ENCODE assay signal across 14 cellular contexts in the genomic region with DNA sequence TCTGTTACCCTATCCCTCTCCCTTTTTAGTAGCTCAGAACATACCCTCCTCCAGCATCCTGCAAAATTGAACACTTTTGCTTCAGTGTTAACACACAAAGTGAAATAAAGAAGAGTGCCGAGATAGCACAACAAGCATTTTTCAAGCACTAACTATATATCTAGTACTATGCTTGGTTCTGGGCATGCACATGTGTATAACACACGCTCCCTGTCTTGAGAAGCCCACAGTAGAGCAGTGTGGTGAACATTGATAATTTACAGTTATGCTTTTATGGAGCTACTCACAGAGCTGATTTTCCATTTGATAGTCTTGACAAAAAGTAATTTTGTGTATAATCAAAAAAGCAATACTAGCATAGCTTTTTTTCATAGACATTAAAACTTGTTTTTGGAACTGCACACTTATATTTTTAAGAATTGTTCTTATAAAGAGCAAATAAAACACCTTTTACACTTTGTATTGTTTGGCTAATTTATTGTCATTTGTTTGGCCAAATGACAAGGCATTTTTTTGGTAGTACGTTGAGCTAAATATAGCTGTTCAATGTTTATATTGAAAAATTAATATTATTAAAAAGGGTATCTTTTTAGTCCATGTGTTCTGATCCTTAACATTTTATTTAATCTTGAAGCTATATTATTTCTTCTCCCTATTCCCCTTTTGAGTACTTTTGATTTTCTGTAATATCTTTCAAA. TPM values are rescaled to one million over a fixed set of nuclear protein-coding genes. Genes with fewer than 3 reads are reported as not detected.
DNase-seq lines count a peak whose midpoint lies in the region; ATAC-seq, FAIRE-seq and TF ChIP-seq lines count a peak whose summit lies in the region.
"Had no signal": no experiment of that assay in that cellular context is flagged by ENCODE, and none has a peak within 500 bp of the region (broad histone marks: within the 10 kb centered on the region; RNA-seq: fewer than 3 reads in every experiment).

No MANE protein-coding gene starts in this region.

- peak; percentile 46 for ATAC-seq in GM12878
- no peak for ATAC-seq in sciatic nerve
- no peak for ATAC-seq in GM21447 (IDR thresholded peaks at IDR 0.05; ENCODE audit: unreplicated experiment)

- H3K9me3 ChIP-seq in GM12878 (replicated peaks; ENCODE audit: control insufficient read depth, insufficient read depth, low read length) = no peaks in the 10 kb centered on the region; the same call in 1 of the 3 replicates
- H3K9me3 ChIP-seq: prostate gland, SJSA1 had no signal

- peaks cover 68% of the 10 kb centered on the region for H3K4me1 Mint-ChIP-seq in activated T-cell treated with anti-CD3 and anti-CD28 coated beads, Interleukin-2, amount 50 U/mL, for 24 hours (ENCODE audit: low read depth)
- no peaks in the 10 kb centered on the region for H3K4me1 Mint-ChIP-seq in progenitor cell of endocrine pancreas (ENCODE audit: low read depth)
- peaks cover 19% of the 10 kb centered on the region for H3K4me1 Mint-ChIP-seq in CD14-positive monocyte

- no peaks in the 10 kb centered on the region for H4K20me1 ChIP-seq in GM12878 (ENCODE audit: control insufficient read depth, insufficient read depth)

- TF ChIP-seq CTCF in GM12878 (IDR thresholded peaks at IDR 0.05 in 2 of 3, conservative IDR thresholded peaks at IDR 0.05 in 1 of 3; ENCODE audit: control insufficient read depth in 2 of 3, extremely low read depth in 1 of 3, insufficient read depth in 1 of 3, low read depth in 3 of 3, low read length in 3 of 3) (no peak), progenitor cell of endocrine pancreas (IDR thresholded peaks at IDR 0.05; ENCODE audit: unreplicated experiment) (no peak), CD14-positive monocyte (IDR thresholded peaks at IDR 0.05) (no peak)

- intact Hi-C loops in GM12878 (cut with micrococcal nuclease; ENCODE audit: unreplicated experiment) (no loop called here), sciatic nerve (cut with DNase I) (no loop called here), CD14-positive monocyte (cut with micrococcal nuclease) (no loop called here)

- H3K4me3 Mint-ChIP-seq in activated T-cell treated with anti-CD3 and anti-CD28 coated beads, Interleukin-2, amount 50 U/mL, for 24 hours = peak overlapping the region; percentile 25
- no peak overlapping the region for H3K4me3 Mint-ChIP-seq in progenitor cell of endocrine pancreas (ENCODE audit: low read depth)
- no peak overlapping the region for H3K4me3 Mint-ChIP-seq in CD14-positive monocyte

- RAD21 ChIA-PET in GM12878 (lab: Charles Lee; ENCODE audit: unreplicated experiment) = interaction anchor here (0.9 to 2.8 kb wide), 15 partner anchors 10 to 325 kb away, joined by 3 to 25 read pairs (median 5); a partner anchor contains a TSS

- H3K27ac Mint-ChIP-seq in activated T-cell treated with anti-CD3 and anti-CD28 coated beads, Interleukin-2, amount 50 U/mL, for 24 hours = peak overlapping the region; percentile 83
- H3K27ac Mint-ChIP-seq in progenitor cell of endocrine pancreas (peak overlapping the region; percentile 53), CD14-positive monocyte (peak overlapping the region in 1 of 7 donors; percentile 42)

- H3K36me3 Mint-ChIP-seq in activated T-cell treated with anti-CD3 and anti-CD28 coated beads, Interleukin-2, amount 50 U/mL, for 24 hours (ENCODE audit: low read depth) = peaks cover 38% of the 10 kb centered on the region
- H3K36me3 Mint-ChIP-seq in progenitor cell of endocrine pancreas (ENCODE audit: insufficient read depth) = peaks cover 9% of the 10 kb centered on the region
- peaks cover 8 to 25% of the 10 kb centered on the region in 2 donors for H3K36me3 Mint-ChIP-seq in CD14-positive monocyte

- H3K36me3 ChIP-seq in GM12878 (ENCODE audit: control insufficient read depth in 2 of 2, insufficient read depth in 2 of 2, low read length in 1 of 2) = peaks cover 0 to 8% of the 10 kb centered on the region in 2 experiments; a peak in 2 of 4 replicates
- H3K36me3 ChIP-seq: prostate gland, SJSA1 had no signal

- SMC1A ChIA-PET in GM12878 (lab: Charles Lee; ENCODE audit: uncharacterized antibody, unreplicated experiment) = interaction anchor here (0.6 to 4.9 kb wide), 22 partner anchors 9 to 472 kb away, joined by 3 to 38 read pairs (median 4); a partner anchor contains a TSS

- peak overlapping the region; percentile 47; the same call in 1 of the 2 replicates for H2AFZ ChIP-seq in GM12878 (ENCODE audit: control insufficient read depth, low read depth, low read length)

- no TSS peak for BruUV-seq in GM12878 (replicated peaks; lab: Mats Ljungman, UMichigan)

- H3K4me1 ChIP-seq in GM12878 (ENCODE audit: control insufficient read depth, insufficient read depth, low read length) = peaks cover 21% of the 10 kb centered on the region
- H3K4me1 ChIP-seq: prostate gland, SJSA1 had no signal

- peak overlapping the region; percentile 80 for H3K27ac ChIP-seq in GM12878 (ENCODE audit: control insufficient read depth, insufficient read depth)
- H3K27ac ChIP-seq: coronary artery, prostate gland, SJSA1 had no signal

- 97% methylated on average over 3 of the region's 3 CpGs for WGBS in GM12878 (ENCODE audit: insufficient coverage, insufficient replicate concordance, low lambda C conversion rate, missing lambda C conversion rate)

- no peaks in the 10 kb centered on the region for H3K27me3 ChIP-seq in GM12878 (replicated peaks in 1 of 2; ENCODE audit: control insufficient read depth in 2 of 2, insufficient read depth in 2 of 2, low read length in 1 of 2)
- H3K27me3 ChIP-seq: SJSA1 had no signal

- in situ Hi-C loops in GM12878 (cut with MboI) = no loop called here

- CTCF ChIA-PET in GM12878 (lab: Yijun Ruan, JAX) = interaction anchor here (0.7 to 2.8 kb wide), 13 partner anchors 14 to 415 kb away, joined by 3 to 12 read pairs (median 4); a partner anchor contains a TSS

- no peaks in the 10 kb centered on the region for H3K27me3 Mint-ChIP-seq in activated T-cell treated with anti-CD3 and anti-CD28 coated beads, Interleukin-2, amount 50 U/mL, for 24 hours
- H3K27me3 Mint-ChIP-seq in progenitor cell of endocrine pancreas (no peaks in the 10 kb centered on the region), CD14-positive monocyte (ENCODE audit: low read depth in 3 of 3) (peaks cover 0 to 1% (median 0%) of the 10 kb centered on the region in 3 donors)

- POLR2A ChIA-PET in GM12878 (lab: Charles Lee) = interaction anchor here (1.2 to 4.4 kb wide), 5 partner anchors 15 to 45 kb away, joined by 3 to 21 read pairs (median 4); a partner anchor contains a TSS

- no peak for DNase-seq in activated T-cell treated with anti-CD3 and anti-CD28 coated beads, Interleukin-2, amount 50 U/mL, for 24 hours
- DNase-seq in activated T-cell treated with anti-CD3 and anti-CD28 coated beads, Interleukin-2, amount 50 U/mL, for 48 hours = no peak
- DNase-seq in NAMALWA (ENCODE audit: low spot score) = peak; percentile 16
- no peak for DNase-seq in GM12878 (ENCODE audit: low read depth, low spot score)
- no peak for DNase-seq in progenitor cell of endocrine pancreas (ENCODE audit: low spot score, unreplicated experiment)
- DNase-seq in sciatic nerve (ENCODE audit: low spot score) = no peak
- no peak for DNase-seq in CD14-positive monocyte (ENCODE audit: low spot score)
- DNase-seq: activated CD4-positive, alpha-beta T cell treated with anti-CD3 and anti-CD28 coated beads, Interleukin-2, amount 50 U/mL, for 1 hour; amniotic stem cell; NCI-H774 had no signal

- TF ChIP-seq POLR2A in GM12878 (IDR thresholded peaks at IDR 0.05; ENCODE audit: low read depth, low read length) = no peak

- no peaks in the 10 kb centered on the region for H3K9me3 Mint-ChIP-seq in activated T-cell treated with anti-CD3 and anti-CD28 coated beads, Interleukin-2, amount 50 U/mL, for 24 hours
- H3K9me3 Mint-ChIP-seq in progenitor cell of endocrine pancreas (ENCODE audit: low read depth) (no peaks in the 10 kb centered on the region), CD14-positive monocyte (no peaks in the 10 kb centered on the region)

- peak overlapping the region; percentile 75 for H3K4me2 ChIP-seq in GM12878 (ENCODE audit: control insufficient read depth, insufficient read depth)

- FAIRE-seq in GM12878 (lab: Jason Lieb, UNC) = no peak

- TF ChIP-seq EP300 in GM12878 (IDR thresholded peaks at IDR 0.05; ENCODE audit: borderline replicate concordance in 1 of 2, control insufficient read depth in 1 of 2, low read depth in 2 of 2, low read length in 2 of 2) = no peak

- H3K4me3 ChIP-seq in GM12878 = 0 out of 2 replicates have a peak overlapping the region, but pooled peaks have one; percentile 9
- H3K4me3 ChIP-seq: coronary artery, prostate gland, SJSA1 had no signal

- H3K79me2 ChIP-seq in GM12878 (ENCODE audit: control insufficient read depth, insufficient read depth, low read length) = peaks cover 51% of the 10 kb centered on the region

- TF ChIP-seq RAD21 in GM12878 (IDR thresholded peaks at IDR 0.05; ENCODE audit: insufficient read depth, low read depth, low read length) = no peak

- peak overlapping the region; percentile 38 for H3K9ac ChIP-seq in GM12878 (ENCODE audit: control insufficient read depth, insufficient read depth, low read length)

TF ChIP-seq in GM12878, 131 proteins besides CTCF, POLR2A, EP300 and RAD21:
- TF ChIP-seq ESRRA (IDR thresholded peaks at IDR 0.05; ENCODE audit: low read length) = no peak

RNA-seq across cellular contexts. Expression of a gene that starts 39.7 kb away (rescaled TPM):
- 71.8 and 93.9 TPM in 2 replicates for total RNA-seq in GM12878 (2013; cell fraction: nucleolus; rRNA removed)
- 23.8 and 24.8 TPM in 2 replicates for total RNA-seq in GM12878 (2014; rRNA removed)
- total RNA-seq in GM12878 (2014; rRNA removed; fragmentation: Illumina TruSeq; extraction: Trizol) = 19.4 and 19.6 TPM in 2 replicates
- total RNA-seq in GM12878 (2021) = 23.6 and 26.0 TPM in 2 replicates
- 4.1 TPM for polyA plus RNA-seq in GM12878 (2011; ENCODE audit: low read depth)
- 21.3 and 29.5 TPM in 2 replicates for polyA plus RNA-seq in GM12878 (2011; rRNA removed)
- 6.5 and 7.0 TPM in 2 replicates for polyA plus RNA-seq in GM12878 (2011; cell fraction: cytosol; rRNA removed)
- 20.1 and 23.8 TPM in 2 replicates for polyA plus RNA-seq in GM12878 (2011; cell fraction: nucleus; rRNA removed)
- 9.3 and 13.1 TPM in 2 replicates for polyA plus RNA-seq in GM12878 (2012)
- polyA plus RNA-seq in GM12878 (2014; fragmentation: Illumina TruSeq; extraction: Trizol) = 17.7 and 31.1 TPM in 2 replicates
- 1 to 10 TPM; 7.5 to 9.0 TPM for polyA plus RNA-seq in GM12878 (2014; fragmentation: Nextera tagmentation; extraction: Ambion mirVana)
- polyA plus RNA-seq in GM12878 (2014; rRNA removed) = 12.0 and 17.8 TPM in 2 replicates
- 10 to 100 TPM; 14.6 to 15.4 TPM for polyA plus RNA-seq in GM12878 (2016; fragmentation: Nextera tagmentation; extraction: Ambion mirVana)
- polyA minus RNA-seq in GM12878 (2011; rRNA and poly(A)+ RNA removed) = 13.5 and 14.3 TPM in 2 replicates
- polyA minus RNA-seq in GM12878 (2011; cell fraction: cytosol; rRNA and poly(A)+ RNA removed) = 4.9 and 7.5 TPM in 2 replicates
- polyA minus RNA-seq in GM12878 (2011; cell fraction: nucleus; rRNA and poly(A)+ RNA removed) = 28.7 and 46.6 TPM in 2 replicates
- total RNA-seq in progenitor cell of endocrine pancreas = 38.9 and 40.2 TPM in 2 replicates
- total RNA-seq in sciatic nerve = 33.7 TPM
- 10 to 100 TPM; 11.3 to 12.3 TPM for polyA plus RNA-seq in CD14-positive monocyte
